In the genomic region with DNA sequence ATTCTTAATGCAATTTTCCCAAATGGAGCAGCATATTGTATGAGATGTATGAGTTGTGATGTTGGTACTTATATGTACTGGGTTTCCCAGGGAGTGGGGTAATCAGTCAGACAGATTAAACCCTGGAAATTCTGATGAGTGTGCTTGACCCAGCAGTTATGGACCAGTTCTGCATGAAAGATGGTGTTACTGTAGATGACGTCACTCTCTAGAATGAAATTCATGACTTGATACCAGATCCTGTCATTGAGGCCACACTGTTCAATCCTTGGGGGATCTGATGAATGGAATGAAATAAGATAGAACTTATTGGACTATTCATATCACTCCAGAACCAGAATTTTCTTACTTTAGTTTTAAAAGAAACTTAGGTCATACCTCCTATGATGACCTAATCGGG, we compare ENCODE assay signal across 34 cellular contexts.
DNase-seq lines count a peak whose midpoint lies in the region; ATAC-seq, FAIRE-seq and TF ChIP-seq lines count a peak whose summit lies in the region.
"Had no signal": no experiment of that assay in that cellular context is flagged by ENCODE, and none has a peak within 500 bp of the region (broad histone marks: within the 10 kb centered on the region; RNA-seq: fewer than 3 reads in every experiment).

No MANE protein-coding gene starts in this region.

- in situ Hi-C loops in HepG2 (cut with HindIII; ENCODE audit: extremely low pct_ligation_motif_present, low pct_unique_long_range_greater_than_20kb): no loop called here
- in situ Hi-C loops in K562 (cut with MboI): no loop called here

- intact Hi-C loops in HepG2 (cut with micrococcal nuclease; ENCODE audit: unreplicated experiment): no loop called here
- intact Hi-C loops in right lobe of liver (cut with DNase I): no loop called here
- intact Hi-C loops in K562 (cut with micrococcal nuclease): no loop called here

- WGBS in HepG2 (ENCODE audit: low lambda C conversion rate): 38% methylated on average over 2 of the region's 2 CpGs
- WGBS in right lobe of liver (ENCODE audit: insufficient coverage, low coverage, low lambda C conversion rate, missing lambda C conversion rate): 77% methylated on average over 2 of the region's 2 CpGs
- WGBS in K562 (ENCODE audit: insufficient coverage, low coverage, missing lambda C conversion rate): 8% methylated on average over 2 of the region's 2 CpGs

- no peaks in the 10 kb centered on the region for H3K79me2 ChIP-seq in HepG2 (ENCODE audit: insufficient read depth, low read length)
- H3K79me2 ChIP-seq in K562 (ENCODE audit: control insufficient read depth, insufficient read depth, low read length): no peaks in the 10 kb centered on the region

- H3K9me3 ChIP-seq in HepG2 (ENCODE audit: low read length) (peaks cover 50% of the 10 kb centered on the region), right lobe of liver (no peaks in the 10 kb centered on the region), HEK293 (ENCODE audit: control insufficient read depth, insufficient read depth, low read depth, low read length) (no peaks in the 10 kb centered on the region), K562 (replicated peaks; ENCODE audit: control insufficient read depth, insufficient read depth, low read depth, low read length) (no peaks in the 10 kb centered on the region), neutrophil (no peaks in the 10 kb centered on the region), BE2C (no peaks in the 10 kb centered on the region)
- H3K9me3 ChIP-seq: A549, BLaER1, Caco-2 had no signal

- CTCF ChIA-PET in HepG2 (lab: Yijun Ruan, JAX; ENCODE audit: low intra/inter-chr PET ratio, low total read pairs): no interaction called here
- CTCF ChIA-PET in HEK293 (lab: Yijun Ruan, JAX): interaction anchor here (0.6 kb wide), 1 partner anchor 413 kb away, joined by 3 read pairs; no protein-coding TSS in a partner anchor
- CTCF ChIA-PET in K562 (lab: Yijun Ruan, JAX; ENCODE audit: low intra/inter-chr PET ratio): no interaction called here

- FAIRE-seq in HepG2 (lab: Jason Lieb, UNC) (no peak), K562 (lab: Jason Lieb, UNC) (no peak)
- FAIRE-seq: A204.1, A549, D721Med had no signal

- no peak for TF ChIP-seq CTCF in HepG2 (CRISPR knock-in tag; IDR thresholded peaks at IDR 0.05)
- TF ChIP-seq CTCF in right lobe of liver (IDR thresholded peaks at IDR 0.05): no peak
- no peak for TF ChIP-seq CTCF in HEK293 (tag by site-specific recombination; IDR thresholded peaks at IDR 0.05)
- TF ChIP-seq CTCF in K562 (IDR thresholded peaks at IDR 0.05 in 2 of 3, conservative IDR thresholded peaks at IDR 0.05 in 1 of 3; ENCODE audit: insufficient read depth in 2 of 3, low read depth in 1 of 3, low read length in 3 of 3): no peak
- TF ChIP-seq CTCF in neutrophil (IDR thresholded peaks at IDR 0.05): no peak
- TF ChIP-seq CTCF in BE2C (IDR thresholded peaks at IDR 0.05; ENCODE audit: low read depth, low read length): no peak

- H2AFZ ChIP-seq in HepG2 (ENCODE audit: low read length) (no peak overlapping the region), K562 (ENCODE audit: low read depth, low read length) (no peak overlapping the region)

- no peak for DNase-seq in HepG2 (ENCODE audit: low spot score)
- DNase-seq in right lobe of liver: no peak
- DNase-seq in K562 (ENCODE audit: extremely low read depth in 1 of 4, low spot score in 3 of 4): no peak
- no peak for DNase-seq in NOMO-1 treated with dmso at 0.1 percent for 144 hours (lab: John Stamatoyannopoulos, UW; ENCODE audit: unreplicated experiment)
- no peak for DNase-seq in Kasumi-1 (lab: John Stamatoyannopoulos, UW)
- DNase-seq in BE2C: no peak
- DNase-seq: 8988T; ACHN; AML-193; C1 segment of cervical spinal cord; Caco-2; Calu3; CD4-positive, alpha-beta memory T cell; CD4-positive, alpha-beta T cell; CD4-positive, CD25-positive, alpha-beta regulatory T cell; CD8-positive, alpha-beta memory T cell; CD8-positive, alpha-beta T cell; COR-L47; DMS 273 treated with DMSO at 0.1 percent for 48 hours; DMS153; DMS53; DMS79; DMS79 treated with DMSO at 0.1 percent for 48 hours; DND-41; EL had no signal

- H3K4me2 ChIP-seq in HepG2 (ENCODE audit: low read depth, low read length) (no peak overlapping the region), K562 (ENCODE audit: insufficient read depth, low read length) (no peak overlapping the region)
- H3K4me2 ChIP-seq: A549; BLaER1; BLaER1 treated with 17β-estradiol and CSF1 and Interleukin-3, amounts not matched to agents 10 nM and 100 nM had no signal

- POLR2A ChIA-PET in HepG2 (lab: Yijun Ruan, JAX) (no interaction called here), HEK293 (lab: Yijun Ruan, JAX) (no interaction called here), K562 (lab: Yijun Ruan, JAX) (no interaction called here)

- H3K4me1 ChIP-seq in HepG2 (ENCODE audit: insufficient read depth, low read length) (no peaks in the 10 kb centered on the region), right lobe of liver (no peaks in the 10 kb centered on the region), HEK293 (ENCODE audit: control insufficient read depth, insufficient read depth, low read length) (no peaks in the 10 kb centered on the region), K562 (replicated peaks in 1 of 2; ENCODE audit: control insufficient read depth in 2 of 2, insufficient read depth in 2 of 2, low read length in 2 of 2) (no peaks in the 10 kb centered on the region), neutrophil (ENCODE audit: control insufficient read depth in 1 of 2, insufficient read depth in 1 of 2, low read depth in 1 of 2, low read length in 1 of 2) (peaks cover 13 to 14% of the 10 kb centered on the region in 2 experiments), BE2C (no peaks in the 10 kb centered on the region)
- H3K4me1 ChIP-seq: A549; BLaER1; BLaER1 treated with 17β-estradiol and CSF1 and Interleukin-3, amounts not matched to agents 10 nM and 100 nM; Caco-2 had no signal

- H3K27me3 ChIP-seq in HepG2 (ENCODE audit: control insufficient read depth in 1 of 2, insufficient read depth in 2 of 2, low read length in 2 of 2) (no peaks in the 10 kb centered on the region), right lobe of liver (no peaks in the 10 kb centered on the region), K562 (ENCODE audit: control insufficient read depth in 2 of 2, insufficient read depth in 2 of 2, low read length in 2 of 2) (no peaks in the 10 kb centered on the region), neutrophil (no peaks in the 10 kb centered on the region), BE2C (no peaks in the 10 kb centered on the region)
- H3K27me3 ChIP-seq: BLaER1; BLaER1 treated with 17β-estradiol and CSF1 and Interleukin-3, amounts not matched to agents 10 nM and 100 nM had no signal

- no peak overlapping the region for H3K9ac ChIP-seq in HepG2 (ENCODE audit: insufficient read depth, low read depth, low read length)
- no peak overlapping the region for H3K9ac ChIP-seq in K562 (ENCODE audit: insufficient read depth in 1 of 2, low read depth in 2 of 2, low read length in 2 of 2)
- H3K9ac ChIP-seq: BLaER1; BLaER1 treated with 17β-estradiol and CSF1 and Interleukin-3, amounts not matched to agents 10 nM and 100 nM had no signal

- BruUV-seq in HepG2 (replicated peaks; lab: Mats Ljungman, UMichigan) (no TSS peak), K562 (replicated peaks; lab: Mats Ljungman, UMichigan) (no TSS peak)

- no peak for TF ChIP-seq RAD21 in HepG2 (CRISPR knock-in tag; IDR thresholded peaks at IDR 0.05)
- TF ChIP-seq RAD21 in K562 (CRISPR knock-in tag; conservative IDR thresholded peaks at IDR 0.05 in 1 of 2, IDR thresholded peaks at IDR 0.05 in 1 of 2): no peak

- H3K4me3 ChIP-seq in HepG2 (replicated peaks in 1 of 3; ENCODE audit: insufficient read depth in 1 of 3, low read depth in 2 of 3, low read length in 3 of 3): no peak overlapping the region
- no peak overlapping the region for H3K4me3 ChIP-seq in right lobe of liver
- no peak overlapping the region for H3K4me3 ChIP-seq in HEK293 (ENCODE audit: low read depth, low read length)
- no peak overlapping the region for H3K4me3 ChIP-seq in K562
- no peak overlapping the region for H3K4me3 ChIP-seq in neutrophil (ENCODE audit: low read depth in 1 of 2, low read length in 1 of 2)
- H3K4me3 ChIP-seq in BE2C (ENCODE audit: low read depth, low read length): no peak overlapping the region
- H3K4me3 ChIP-seq: A549; BLaER1; BLaER1 treated with 17β-estradiol and CSF1 and Interleukin-3, amounts not matched to agents 10 nM and 100 nM had no signal

- no peak for TF ChIP-seq POLR2A in HepG2 (IDR thresholded peaks at IDR 0.05; ENCODE audit: insufficient read depth in 1 of 2, low read depth in 2 of 2, low read length in 2 of 2)
- no peak for TF ChIP-seq POLR2A in right lobe of liver (IDR thresholded peaks at IDR 0.05)
- no peak for TF ChIP-seq POLR2A in K562 (conservative IDR thresholded peaks at IDR 0.05)

- no peak overlapping the region for H3K27ac ChIP-seq in HepG2 (ENCODE audit: extremely low read length, insufficient read depth, low read length)
- H3K27ac ChIP-seq in right lobe of liver: no peak overlapping the region
- no peak overlapping the region for H3K27ac ChIP-seq in HEK293 (ENCODE audit: extremely low read depth, low read depth, low read length)
- H3K27ac ChIP-seq in K562 (ENCODE audit: extremely low read depth, low read depth, low read length): no peak overlapping the region
- H3K27ac ChIP-seq in neutrophil: peak overlapping the region; percentile 58
- H3K27ac ChIP-seq: 22Rv1; A549; BLaER1; BLaER1 treated with 17β-estradiol and CSF1 and Interleukin-3, amounts not matched to agents 10 nM and 100 nM; C4-2B had no signal

- H4K20me1 ChIP-seq in HepG2 (ENCODE audit: insufficient read depth, low read length): no peaks in the 10 kb centered on the region
- no peaks in the 10 kb centered on the region for H4K20me1 ChIP-seq in K562 (replicated peaks; ENCODE audit: control insufficient read depth, insufficient read depth, low read length)
- H4K20me1 ChIP-seq: BLaER1; BLaER1 treated with 17β-estradiol and CSF1 and Interleukin-3, amounts not matched to agents 10 nM and 100 nM had no signal

- TF ChIP-seq EP300 in HepG2 (IDR thresholded peaks at IDR 0.05; ENCODE audit: low read depth in 2 of 2, low read length in 2 of 2): no peak
- no peak for TF ChIP-seq EP300 in HepG2 (CRISPR knock-in tag; IDR thresholded peaks at IDR 0.05; ENCODE audit: borderline replicate concordance)
- TF ChIP-seq EP300 in K562 (IDR thresholded peaks at IDR 0.05; ENCODE audit: low read length): no peak

- H3K9me1 ChIP-seq in K562 (ENCODE audit: control insufficient read depth, insufficient read depth, low read length): no peaks in the 10 kb centered on the region

- ATAC-seq in HepG2 (no peak), right lobe of liver (no peak), K562 (no peak)
- ATAC-seq: A549; CD8-positive, alpha-beta T cell had no signal

- H3K36me3 ChIP-seq in HepG2 (replicated peaks in 1 of 2; ENCODE audit: control insufficient read depth in 1 of 2, insufficient read depth in 2 of 2, low read length in 2 of 2) (no peaks in the 10 kb centered on the region), right lobe of liver (no peaks in the 10 kb centered on the region), HEK293 (ENCODE audit: control insufficient read depth in 2 of 2, insufficient read depth in 1 of 2, low read length in 2 of 2) (no peaks in the 10 kb centered on the region), K562 (ENCODE audit: control insufficient read depth, insufficient read depth, low read length) (no peaks in the 10 kb centered on the region), neutrophil (no peaks in the 10 kb centered on the region), BE2C (no peaks in the 10 kb centered on the region)
- H3K36me3 ChIP-seq: BLaER1; BLaER1 treated with 17β-estradiol and CSF1 and Interleukin-3, amounts not matched to agents 10 nM and 100 nM had no signal

Comparison
In these comparisons a context has a peak if more than half of its experiments do, and no peak if none do; other contexts are left out.
1. Of the 241 proteins assayed by ChIP-seq in both HepG2 and K562: peak only in HepG2: none; only in K562: JUNB; in both: none; in neither: 237; mixed calls (peak in some experiments, not most) for 3.